In genomic region chr17:48194097-48194550, GRCh38 we compare ENCODE assay signal across 10 cellular contexts.
A peak's percentile ranks its signal among the peaks of the same experiment; 100 is the strongest.
DNase-seq lines count a peak whose midpoint lies in the region; ATAC-seq and TF ChIP-seq lines count a peak whose summit lies in the region.
"Had no signal": no experiment of that assay in that cellular context is flagged by ENCODE, and none has a peak within 500 bp of the region (broad histone marks: within the 10 kb centered on the region; RNA-seq: fewer than 3 reads in every experiment).

No MANE protein-coding gene starts in this region.

- peaks cover 59% of the 10 kb centered on the region for H3K36me3 Mint-ChIP-seq in T-helper 2 cell treated with Interferon-gamma antibody and Interleukin-4, amounts not matched to agents 5 μg/mL and 100 μg/mL, for 36 hours (ENCODE audit: low read depth)

- no peaks in the 10 kb centered on the region for H3K4me1 ChIP-seq in IMR-90 (ENCODE audit: control insufficient read depth, insufficient read depth, low read length)

- no peak for TF ChIP-seq RAD21 in IMR-90 (IDR thresholded peaks at IDR 0.05; ENCODE audit: low read length)

- in situ Hi-C loops in IMR-90 (cut with MboI; ENCODE audit: low sequenced_read_pairs), result no loop called here

- H3K79me1 ChIP-seq in IMR-90 (ENCODE audit: low read depth in 1 of 2, low read length in 2 of 2), result no peaks in the 10 kb centered on the region

- H3K4me1 Mint-ChIP-seq in T-helper 2 cell treated with Interferon-gamma antibody and Interleukin-4, amounts not matched to agents 5 μg/mL and 100 μg/mL, for 36 hours (ENCODE audit: low read depth), result peaks cover 53% of the 10 kb centered on the region

- peak overlapping the region; percentile 78 for H3K27ac Mint-ChIP-seq in T-helper 2 cell treated with Interferon-gamma antibody and Interleukin-4, amounts not matched to agents 5 μg/mL and 100 μg/mL, for 36 hours

- POLR2A ChIA-PET in IMR-90 (lab: Charles Lee; ENCODE audit: unreplicated experiment), result no interaction called here

- H3K4me3 ChIP-seq in IMR-90 (ENCODE audit: insufficient read depth, low read depth, low read length), result no peak overlapping the region

- H2AFZ ChIP-seq in IMR-90 (replicated peaks; ENCODE audit: low read length, poor library complexity), result no peak overlapping the region

- no peak overlapping the region for H3K56ac ChIP-seq in IMR-90 (ENCODE audit: extremely low read depth, insufficient read depth, low read length)

- no peaks in the 10 kb centered on the region for H3K9me1 ChIP-seq in IMR-90 (ENCODE audit: insufficient read depth, low read length)

- no TSS peak for BruUV-seq in IMR-90 (replicated peaks; lab: Mats Ljungman, UMichigan)

- no peak overlapping the region for H4K5ac ChIP-seq in IMR-90 (ENCODE audit: low read depth, low read length)

- H4K20me1 ChIP-seq in IMR-90 (ENCODE audit: insufficient read depth, low read length), result no peaks in the 10 kb centered on the region

- no peak overlapping the region for H2AK5ac ChIP-seq in IMR-90 (ENCODE audit: low read depth, low read length)

- no peaks in the 10 kb centered on the region for H3K36me3 ChIP-seq in IMR-90 (ENCODE audit: control insufficient read depth, insufficient read depth, low read length)

- no peak overlapping the region for H3K23ac ChIP-seq in IMR-90 (ENCODE audit: low read depth, low read length)

- H2BK15ac ChIP-seq in IMR-90 (ENCODE audit: low read depth, low read length), result no peak overlapping the region

- TF ChIP-seq POLR2A in IMR-90 (IDR thresholded peaks at IDR 0.05; ENCODE audit: low read depth, low read length), result no peak

- no peaks in the 10 kb centered on the region for H3K9me3 Mint-ChIP-seq in T-helper 2 cell treated with Interferon-gamma antibody and Interleukin-4, amounts not matched to agents 5 μg/mL and 100 μg/mL, for 36 hours
- H3K9me3 Mint-ChIP-seq: naive B cell had no signal

- no peaks in the 10 kb centered on the region for H3K9me3 ChIP-seq in IMR-90 (ENCODE audit: control insufficient read depth, insufficient read depth, low read length)

- no peak overlapping the region for H3K4ac ChIP-seq in IMR-90 (ENCODE audit: low read depth, low read length)

- intact Hi-C loops in IMR-90 (cut with micrococcal nuclease), result no loop called here

- no peak overlapping the region for H2BK20ac ChIP-seq in IMR-90 (ENCODE audit: low read depth, low read length)

- no peak overlapping the region for H3K4me2 ChIP-seq in IMR-90 (ENCODE audit: low read depth, low read length)

- WGBS in IMR-90 (ENCODE audit: extremely low coverage in 2 of 2, insufficient read length in 1 of 2), 2 experiments, result no CpG with 5 or more reads among the region's 5 CpGs

- no peaks in the 10 kb centered on the region for H3K27me3 Mint-ChIP-seq in T-helper 2 cell treated with Interferon-gamma antibody and Interleukin-4, amounts not matched to agents 5 μg/mL and 100 μg/mL, for 36 hours (ENCODE audit: low read depth)

- H4K91ac ChIP-seq in IMR-90 (ENCODE audit: insufficient read depth, low read depth, low read length), result no peak overlapping the region

- peak overlapping the region; percentile 55 for H3K4me3 Mint-ChIP-seq in T-helper 2 cell treated with Interferon-gamma antibody and Interleukin-4, amounts not matched to agents 5 μg/mL and 100 μg/mL, for 36 hours

- H4K8ac ChIP-seq in IMR-90 (ENCODE audit: low read depth in 2 of 2, low read length in 2 of 2), result no peak overlapping the region

- peaks cover 29% of the 10 kb centered on the region for H3K27me3 ChIP-seq in IMR-90 (ENCODE audit: control insufficient read depth, insufficient read depth, low read length)

- no peak for ATAC-seq in IMR-90 (ENCODE audit: low read depth)

- CTCF ChIA-PET in IMR-90 (lab: Yijun Ruan, JAX), result no interaction called here

- no peak overlapping the region for H2BK120ac ChIP-seq in IMR-90 (ENCODE audit: low read depth, low read length)

- no peak overlapping the region for H3K18ac ChIP-seq in IMR-90 (ENCODE audit: low read depth, low read length)

- no peak overlapping the region for H3K14ac ChIP-seq in IMR-90 (replicated peaks; ENCODE audit: low read depth, low read length)

- H2AK9ac ChIP-seq in IMR-90 (replicated peaks; ENCODE audit: low read depth, low read length, poor library complexity), result no peak overlapping the region

- H2BK5ac ChIP-seq in IMR-90 (ENCODE audit: low read depth, low read length, poor library complexity, severe bottlenecking), result no peak overlapping the region

- no peak overlapping the region for H3K27ac ChIP-seq in IMR-90 (ENCODE audit: insufficient read depth, low read length)

- DNase-seq in DMS53 (lab: John Stamatoyannopoulos, UW), result peak; percentile 98
- peak; percentile 47 for DNase-seq in IMR-90
- DNase-seq in T-helper 2 cell treated with Interferon-gamma antibody and Interleukin-4, amounts not matched to agents 5 μg/mL and 100 μg/mL, for 36 hours (ENCODE audit: low spot score), result peak; percentile 21
- peak; percentile 41 for DNase-seq in kidney tubule cell (ENCODE audit: low spot score)
- no peak for DNase-seq in MV-4-11 (lab: John Stamatoyannopoulos, UW)
- DNase-seq in germinal center (ENCODE audit: low spot score), result no peak
- DNase-seq in NCI-H1048 (lab: John Stamatoyannopoulos, UW), result no peak
- DNase-seq: activated CD4-positive, alpha-beta T cell treated with anti-CD3 and anti-CD28 coated beads, Interleukin-2, amount 50 U/mL, for 48 hours; naive B cell; NCI-H2171 had no signal

- TF ChIP-seq CTCF in IMR-90 (conservative IDR thresholded peaks at IDR 0.05; ENCODE audit: low read depth, low read length), result no peak

- dilution Hi-C loops in IMR-90 (cut with HindIII; ENCODE audit: low sequenced_read_pairs, unreplicated experiment), result no loop called here

- H3K9ac ChIP-seq in IMR-90 (ENCODE audit: low read depth, low read length), result no peak overlapping the region

TF ChIP-seq in IMR-90, 13 proteins besides CTCF, POLR2A, EP300 and RAD21:
- TF ChIP-seq BHLHE40 (IDR thresholded peaks at IDR 0.05; ENCODE audit: low read depth, low read length) (no peak), SMC3 (IDR thresholded peaks at IDR 0.05; ENCODE audit: low read depth, low read length) (no peak), RCOR1 (IDR thresholded peaks at IDR 0.05; ENCODE audit: insufficient replicate concordance, low read length) (no peak)

Comparison
In these comparisons a context has a peak if more than half of its experiments do, and no peak if none do; other contexts are left out.
1. DNase-seq: peak in DMS53 (single experiment), IMR-90 (single experiment), T-helper 2 cell treated with Interferon-gamma antibody and Interleukin-4, amounts not matched to agents 5 μg/mL and 100 μg/mL, for 36 hours (single experiment) and kidney tubule cell (single experiment); none in MV-4-11 (single experiment), germinal center (single experiment) and NCI-H1048 (single experiment).